Comparison of ENCODE assay signal across 32 cellular contexts in genomic region chr3:128071771-128072453, GRCh38. TPM values are rescaled to one million over a fixed set of nuclear protein-coding genes. Genes with fewer than 3 reads are reported as not detected.
DNase-seq lines count a peak whose midpoint lies in the region; ATAC-seq lines count a peak whose summit lies in the region.
"Had no signal": no experiment of that assay in that cellular context is flagged by ENCODE, and none has a peak within 500 bp of the region (broad histone marks: within the 10 kb centered on the region; RNA-seq: fewer than 3 reads in every experiment).

No MANE protein-coding gene starts in this region.

- no peaks in the 10 kb centered on the region for H3K27me3 Mint-ChIP-seq in T-helper 17 cell
- no peaks in the 10 kb centered on the region for H3K27me3 Mint-ChIP-seq in stimulated activated naive B cell treated with anti-CD40 and anti-IgM and Interleukin-4, amounts not matched to agents 10 μg/mL and 1 μg/mL and 100 μg/mL, for 72 hours
- H3K27me3 Mint-ChIP-seq: activated naive CD8-positive, alpha-beta T cell treated with anti-CD3 and anti-CD28 coated beads for 36 hours; CD4-positive, alpha-beta T cell; naive B cell; type B pancreatic cell had no signal

- DNase-seq in activated CD4-positive, CD25-positive, alpha-beta regulatory T cell treated with anti-CD3 and anti-CD28 coated beads, Interleukin-2, amount 50 U/mL, for 72 hours, result peak; percentile 24
- DNase-seq in T-helper 17 cell (no peak), left lobe of liver (ENCODE audit: low spot score) (no peak), NCI-H2107 (lab: John Stamatoyannopoulos, UW) (no peak)
- no peak for DNase-seq in stimulated activated naive B cell treated with anti-CD40 and anti-IgM and Interleukin-4, amounts not matched to agents 10 μg/mL and 1 μg/mL and 100 μg/mL, for 72 hours
- DNase-seq: activated CD4-positive, alpha-beta T cell treated with anti-CD3 and anti-CD28 coated beads for 4 hours; activated CD8-positive, alpha-beta T cell treated with anti-CD3 and anti-CD28 coated beads, Interleukin-2, amount 10 ng/mL, durations not matched to agents 7 days and 5 days; activated gamma-delta T cell; activated naive CD8-positive, alpha-beta T cell treated with anti-CD3 and anti-CD28 coated beads for 36 hours; aorta; CD4-positive, alpha-beta T cell; cortex of kidney; foreskin melanocyte; heart right ventricle; Kasumi-1; naive B cell; NCI-H1436 treated with DMSO at 0.1 percent for 48 hours; NCI-H2081 treated with DMSO at 0.1 percent for 48 hours; NCI-H226; NCI-H69; PC-9; Right ventricle myocardium superior; stimulated activated CD4-positive, alpha-beta T cell treated with anti-CD3 and anti-CD28 coated beads, Interleukin-4, amount 100 ng/mL, for 24 hours had no signal

- H3K36me3 Mint-ChIP-seq in T-helper 17 cell (ENCODE audit: low read depth), result peaks cover 10% of the 10 kb centered on the region
- H3K36me3 Mint-ChIP-seq in stimulated activated naive B cell treated with anti-CD40 and anti-IgM and Interleukin-4, amounts not matched to agents 10 μg/mL and 1 μg/mL and 100 μg/mL, for 72 hours, result peaks cover 32 to 41% of the 10 kb centered on the region in 2 donors

- no peak overlapping the region for H3K4me3 Mint-ChIP-seq in T-helper 17 cell
- H3K4me3 Mint-ChIP-seq in stimulated activated naive B cell treated with anti-CD40 and anti-IgM and Interleukin-4, amounts not matched to agents 10 μg/mL and 1 μg/mL and 100 μg/mL, for 72 hours, result no peak overlapping the region
- H3K4me3 Mint-ChIP-seq: activated CD8-positive, alpha-beta T cell treated with anti-CD3 and anti-CD28 coated beads, Interleukin-2, amount 10 ng/mL, durations not matched to agents 7 days and 5 days; activated naive CD8-positive, alpha-beta T cell treated with anti-CD3 and anti-CD28 coated beads for 36 hours; CD4-positive, alpha-beta T cell; GM23338; mesothelial cell of epicardium; T-helper 2 cell treated with Interferon-gamma antibody and Interleukin-4, amounts not matched to agents 5 μg/mL and 100 μg/mL, for 36 hours; type B pancreatic cell had no signal

- H3K4me1 Mint-ChIP-seq in T-helper 17 cell, result peaks cover 13% of the 10 kb centered on the region
- H3K4me1 Mint-ChIP-seq in stimulated activated naive B cell treated with anti-CD40 and anti-IgM and Interleukin-4, amounts not matched to agents 10 μg/mL and 1 μg/mL and 100 μg/mL, for 72 hours, result peaks cover 22 to 26% of the 10 kb centered on the region in 2 donors

- no peaks in the 10 kb centered on the region for H3K9me3 Mint-ChIP-seq in stimulated activated naive B cell treated with anti-CD40 and anti-IgM and Interleukin-4, amounts not matched to agents 10 μg/mL and 1 μg/mL and 100 μg/mL, for 72 hours
- H3K9me3 Mint-ChIP-seq: activated naive CD8-positive, alpha-beta T cell treated with anti-CD3 and anti-CD28 coated beads for 36 hours; CD4-positive, alpha-beta T cell; GM23338; mesothelial cell of epicardium; naive B cell; T-helper 2 cell treated with Interferon-gamma antibody and Interleukin-4, amounts not matched to agents 5 μg/mL and 100 μg/mL, for 36 hours; type B pancreatic cell had no signal

- ATAC-seq in activated CD4-positive, CD25-positive, alpha-beta regulatory T cell treated with anti-CD3 and anti-CD28 coated beads, Interleukin-2, amount 50 U/mL, for 24 hours, result no peak
- no peak for ATAC-seq in T-helper 17 cell
- peak; percentile 2 for ATAC-seq in left lobe of liver
- no peak for ATAC-seq in stimulated activated naive B cell treated with anti-CD40 and anti-IgM and Interleukin-4, amounts not matched to agents 10 μg/mL and 1 μg/mL and 100 μg/mL, for 72 hours (replicated peaks)
- ATAC-seq in HG02571 (IDR thresholded peaks at IDR 0.05; ENCODE audit: unreplicated experiment), result no peak
- no peak for ATAC-seq in HG02884 (IDR thresholded peaks at IDR 0.05; ENCODE audit: unreplicated experiment)
- ATAC-seq: activated CD8-positive, alpha-beta T cell treated with anti-CD3 and anti-CD28 coated beads, Interleukin-2, amount 10 ng/mL, durations not matched to agents 7 days and 5 days; GM23338; heart right ventricle; sciatic nerve had no signal

- H3K9me3 ChIP-seq in T-helper 17 cell (ENCODE audit: control insufficient read depth, low read length, poor library complexity, severe bottlenecking), result no peaks in the 10 kb centered on the region
- H3K9me3 ChIP-seq: heart right ventricle, prostate gland had no signal

- H3K27ac Mint-ChIP-seq in T-helper 17 cell, result peak overlapping the region; percentile 61
- H3K27ac Mint-ChIP-seq in stimulated activated naive B cell treated with anti-CD40 and anti-IgM and Interleukin-4, amounts not matched to agents 10 μg/mL and 1 μg/mL and 100 μg/mL, for 72 hours, result peak overlapping the region; percentile 37
- H3K27ac Mint-ChIP-seq: activated CD8-positive, alpha-beta T cell treated with anti-CD3 and anti-CD28 coated beads, Interleukin-2, amount 10 ng/mL, durations not matched to agents 7 days and 5 days; activated naive CD8-positive, alpha-beta T cell treated with anti-CD3 and anti-CD28 coated beads for 36 hours; CD4-positive, alpha-beta T cell; GM23338; mesothelial cell of epicardium; T-helper 2 cell treated with Interferon-gamma antibody and Interleukin-4, amounts not matched to agents 5 μg/mL and 100 μg/mL, for 36 hours; type B pancreatic cell had no signal

RNA-seq across cellular contexts. Expression of gene SEC61A1, which starts 19.7 kb away (rescaled TPM):
- total RNA-seq in T-helper 17 cell (100 to 1,000 TPM; 162 to 181 TPM), left lobe of liver (152 TPM)

RNA-seq across cellular contexts. Expression of gene RUVBL1, which starts 51.7 kb away (rescaled TPM):
- total RNA-seq in T-helper 17 cell (10 to 100 TPM; 18.5 to 21.3 TPM), left lobe of liver (11.3 TPM)
